Comparison of ENCODE assay signal across 24 cellular contexts in the genomic region with DNA sequence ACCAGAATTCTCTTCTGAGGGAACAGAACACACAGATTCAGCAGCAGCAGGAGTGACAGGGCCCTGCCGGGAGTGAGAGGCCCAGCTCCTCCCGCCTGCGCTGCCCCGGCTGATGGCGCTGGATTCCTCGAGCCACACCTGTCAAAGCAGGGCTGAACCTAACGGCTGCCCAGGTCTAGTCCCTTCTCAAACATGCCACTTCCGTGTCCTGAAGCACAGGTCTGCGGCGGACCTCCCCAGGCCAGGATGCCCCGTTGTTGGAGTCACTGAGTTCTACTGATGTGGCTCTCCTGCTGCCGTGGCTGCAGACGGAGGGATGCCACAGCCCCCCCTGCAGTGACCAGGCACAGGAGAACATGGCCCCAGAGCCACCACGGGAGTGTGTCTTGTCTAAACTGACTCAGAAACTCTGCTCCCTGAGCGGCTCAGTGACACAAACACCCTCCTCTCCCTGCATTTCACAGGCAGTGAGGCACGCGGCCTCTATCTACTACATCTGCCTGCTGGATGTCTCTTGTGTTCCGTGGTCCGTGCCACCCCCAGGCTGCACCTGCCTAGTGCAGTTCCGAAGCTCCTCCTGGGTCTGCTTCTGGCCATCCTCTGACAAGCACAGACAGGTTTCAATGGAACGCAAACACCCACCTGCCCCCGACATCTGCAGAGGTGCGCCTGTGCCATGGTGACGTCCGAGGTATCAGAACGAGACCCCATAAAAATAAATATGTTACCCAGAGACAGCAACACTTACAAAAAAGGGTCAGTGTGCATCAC. TPM values are rescaled to one million over a fixed set of nuclear protein-coding genes. Genes with fewer than 3 reads are reported as not detected.
A peak's percentile ranks its signal among the peaks of the same experiment; 100 is the strongest.
DNase-seq lines count a peak whose midpoint lies in the region; FAIRE-seq and TF ChIP-seq lines count a peak whose summit lies in the region.
"Had no signal": no experiment of that assay in that cellular context is flagged by ENCODE, and none has a peak within 500 bp of the region (broad histone marks: within the 10 kb centered on the region; RNA-seq: fewer than 3 reads in every experiment).

No MANE protein-coding gene starts in this region.

- no peak overlapping the region for H3K4me3 Mint-ChIP-seq in endothelial cell (ENCODE audit: unreplicated experiment)
- no peak overlapping the region for H3K4me3 Mint-ChIP-seq in neural crest cell
- H3K4me3 Mint-ChIP-seq: CD4-positive, alpha-beta T cell had no signal

- peaks cover 3% of the 10 kb centered on the region for H3K27me3 Mint-ChIP-seq in endothelial cell (ENCODE audit: unreplicated experiment)
- no peaks in the 10 kb centered on the region for H3K27me3 Mint-ChIP-seq in neural crest cell (ENCODE audit: low read depth)
- H3K27me3 Mint-ChIP-seq: CD4-positive, alpha-beta T cell had no signal

- no peak for FAIRE-seq in urothelium cell line (lab: Jason Lieb, UNC)
- FAIRE-seq: GM12878 had no signal

- TF ChIP-seq CTCF in endothelial cell (IDR thresholded peaks at IDR 0.05; ENCODE audit: unreplicated experiment) (no peak), neural crest cell (conservative IDR thresholded peaks at IDR 0.05) (no peak)

- no peaks in the 10 kb centered on the region for H3K9me3 Mint-ChIP-seq in endothelial cell (ENCODE audit: unreplicated experiment)
- H3K9me3 Mint-ChIP-seq in neural crest cell: no peaks in the 10 kb centered on the region
- H3K9me3 Mint-ChIP-seq: CD4-positive, alpha-beta T cell had no signal

- H3K27ac Mint-ChIP-seq in endothelial cell (ENCODE audit: unreplicated experiment) (peak overlapping the region; percentile 30), neural crest cell (ENCODE audit: unreplicated experiment) (peak overlapping the region; percentile 43)
- H3K27ac Mint-ChIP-seq: CD4-positive, alpha-beta T cell; IgD-negative memory B cell had no signal

- H3K4me1 Mint-ChIP-seq in endothelial cell (ENCODE audit: unreplicated experiment) (no peaks in the 10 kb centered on the region), neural crest cell (no peaks in the 10 kb centered on the region)
- H3K4me1 Mint-ChIP-seq: IgD-negative memory B cell had no signal

- peak; percentile 43 for DNase-seq in NCI-H1105 treated with DMSO at 0.1 percent for 48 hours (lab: John Stamatoyannopoulos, UW)
- DNase-seq in NCI-H1105 (lab: John Stamatoyannopoulos, UW): no peak
- DNase-seq in COLO668 (lab: John Stamatoyannopoulos, UW; ENCODE audit: unreplicated experiment): peak; percentile 18
- no peak for DNase-seq in endothelial cell (ENCODE audit: low spot score)
- DNase-seq in neural crest cell (ENCODE audit: low read depth, low spot score): no peak
- DNase-seq in urothelium cell line (ENCODE audit: low spot score): no peak
- no peak for DNase-seq in NCI-H1092 treated with DMSO at 0.1 percent for 48 hours (lab: John Stamatoyannopoulos, UW)
- no peak for DNase-seq in RPMI8226
- DNase-seq: 8988T; ACHN; CD4-positive, alpha-beta T cell; COR-L47; DMS79; EL; GDM1; GOT3; HCEC 1CT; NCI-H2081; NCI-H2227 treated with DMSO at 0.1 percent for 48 hours; NCI-H510A treated with DMSO at 0.1 percent for 48 hours; Right ventricle myocardium superior had no signal

- H3K36me3 Mint-ChIP-seq in endothelial cell (ENCODE audit: low read depth, unreplicated experiment) (no peaks in the 10 kb centered on the region), neural crest cell (ENCODE audit: low read depth) (no peaks in the 10 kb centered on the region)
- H3K36me3 Mint-ChIP-seq: IgD-negative memory B cell had no signal

RNA-seq across cellular contexts. Expression of a gene that starts 44.7 kb away (rescaled TPM):
- total RNA-seq in endothelial cell (ENCODE audit: unreplicated experiment): 1.0 TPM
- total RNA-seq in neural crest cell: 0.09 TPM in 1 of 2 replicates, not detected in the other
- total RNA-seq: Right ventricle myocardium superior, SJSA1 had no signal

Comparison
In these comparisons a context has a peak if more than half of its experiments do, and no peak if none do; other contexts are left out.
1. DNase-seq: peak in NCI-H1105 treated with DMSO at 0.1 percent for 48 hours (single experiment) and COLO668 (single experiment); none in NCI-H1105 (single experiment), endothelial cell (single experiment), neural crest cell (single experiment), urothelium cell line (single experiment), NCI-H1092 treated with DMSO at 0.1 percent for 48 hours (single experiment) and RPMI8226 (single experiment).